28 cellular contexts compared by ENCODE assay signal in genomic region chr22:49042066-49042465, GRCh38.
"Had no signal": no experiment of that assay in that cellular context is flagged by ENCODE, and none has a peak within 500 bp of the region (broad histone marks: within the 10 kb centered on the region; RNA-seq: fewer than 3 reads in every experiment).

No MANE protein-coding gene starts in this region.

- H3K9me3 ChIP-seq: gastrocnemius medialis, mucosa of descending colon, neutrophil, prostate gland, right atrium auricular region, sigmoid colon, stomach, thyroid gland, vagina had no signal

- H3K27ac ChIP-seq: epithelial cell of prostate, gastrocnemius medialis, neutrophil, parathyroid adenoma, prostate gland, right atrium auricular region, sigmoid colon, stomach, thyroid gland, vagina had no signal

- H3K79me2 ChIP-seq: parathyroid adenoma had no signal

- H3K9me3 Mint-ChIP-seq: dendritic cell treated with granulocyte-macrophage colony-stimulating factor and Interleukin-4, amounts not matched to agents 40 ng/mL and 50 ng/mL, for 4 days; endodermal cell; mesothelial cell of epicardium; natural killer cell treated with Interleukin-12 subunit alpha and Interleukin-12 subunit beta and Interleukin-15 and Interleukin-18, amount 100 ng/mL, for 72 hours; neural crest cell had no signal

- H3K27me3 ChIP-seq: neutrophil, right atrium auricular region, thyroid gland, vagina had no signal

- H3K4me1 Mint-ChIP-seq: endodermal cell; mesothelial cell of epicardium; naive B cell; stimulated activated effector memory CD8-positive, alpha-beta T cell treated with anti-CD3 and anti-CD28 coated beads, Interleukin-12 subunit alpha, Interleukin-12 subunit beta, amount 100 ng/mL, for 72 hours had no signal

- H3K4me3 ChIP-seq: gastrocnemius medialis, mucosa of descending colon, prostate gland, right atrium auricular region, sigmoid colon, stomach, thyroid gland, vagina had no signal

- H3K4me3 Mint-ChIP-seq: dendritic cell treated with granulocyte-macrophage colony-stimulating factor and Interleukin-4, amounts not matched to agents 40 ng/mL and 50 ng/mL, for 4 days; endodermal cell; mesothelial cell of epicardium; naive B cell; natural killer cell treated with Interleukin-12 subunit alpha and Interleukin-12 subunit beta and Interleukin-15 and Interleukin-18, amount 100 ng/mL, for 72 hours; neural crest cell; stimulated activated effector memory CD8-positive, alpha-beta T cell treated with anti-CD3 and anti-CD28 coated beads, Interleukin-12 subunit alpha, Interleukin-12 subunit beta, amount 100 ng/mL, for 72 hours had no signal

- H3K36me3 Mint-ChIP-seq: mesothelial cell of epicardium; natural killer cell treated with Interleukin-12 subunit alpha and Interleukin-12 subunit beta and Interleukin-15 and Interleukin-18, amount 100 ng/mL, for 72 hours; stimulated activated effector memory CD8-positive, alpha-beta T cell treated with anti-CD3 and anti-CD28 coated beads, Interleukin-12 subunit alpha, Interleukin-12 subunit beta, amount 100 ng/mL, for 72 hours had no signal

- H3K27ac Mint-ChIP-seq: dendritic cell treated with granulocyte-macrophage colony-stimulating factor and Interleukin-4, amounts not matched to agents 40 ng/mL and 50 ng/mL, for 4 days; endodermal cell; mesothelial cell of epicardium; naive B cell; natural killer cell treated with Interleukin-12 subunit alpha and Interleukin-12 subunit beta and Interleukin-15 and Interleukin-18, amount 100 ng/mL, for 72 hours; stimulated activated effector memory CD8-positive, alpha-beta T cell treated with anti-CD3 and anti-CD28 coated beads, Interleukin-12 subunit alpha, Interleukin-12 subunit beta, amount 100 ng/mL, for 72 hours had no signal

- H3K36me3 ChIP-seq: gastrocnemius medialis, neutrophil, prostate gland, right atrium auricular region, sigmoid colon, stomach, thyroid gland, vagina had no signal

- DNase-seq: effector CD8-positive, alpha-beta T cell; endodermal cell; foreskin fibroblast; gastrocnemius medialis; head of caudate nucleus; mesenchymal stem cell; mucosa of descending colon; naive B cell; stimulated activated CD4-positive, alpha-beta T cell treated with anti-CD3 and anti-CD28 coated beads, Interleukin-2, amount 100 ng/mL, for 24 hours; stimulated activated CD4-positive, alpha-beta T cell treated with anti-CD3 and anti-CD28 coated beads, Interleukin-4, amount 100 ng/mL, for 24 hours; stimulated activated naive CD4-positive, alpha-beta T cell treated with Interleukin-2 at 50 U/mL for 16 hours; stomach; thyroid gland; trophoblast cell had no signal

- ATAC-seq: esophagus mucosa; gastrocnemius medialis; left lobe of liver; mucosa of descending colon; natural killer cell treated with Interleukin-12 subunit alpha and Interleukin-12 subunit beta and Interleukin-15 and Interleukin-18, amount 100 ng/mL, for 72 hours; stimulated activated effector memory CD8-positive, alpha-beta T cell treated with anti-CD3 and anti-CD28 coated beads, Interleukin-12 subunit alpha, Interleukin-12 subunit beta, amount 100 ng/mL, for 72 hours had no signal

- H3K27me3 Mint-ChIP-seq: dendritic cell treated with granulocyte-macrophage colony-stimulating factor and Interleukin-4, amounts not matched to agents 40 ng/mL and 50 ng/mL, for 4 days; natural killer cell treated with Interleukin-12 subunit alpha and Interleukin-12 subunit beta and Interleukin-15 and Interleukin-18, amount 100 ng/mL, for 72 hours had no signal

- H2AFZ ChIP-seq: parathyroid adenoma had no signal

- H3K4me1 ChIP-seq: gastrocnemius medialis, parathyroid adenoma, prostate gland, right atrium auricular region, sigmoid colon, stomach, thyroid gland, vagina had no signal
